ENCODE assay signal across 29 cellular contexts in the genomic region with DNA sequence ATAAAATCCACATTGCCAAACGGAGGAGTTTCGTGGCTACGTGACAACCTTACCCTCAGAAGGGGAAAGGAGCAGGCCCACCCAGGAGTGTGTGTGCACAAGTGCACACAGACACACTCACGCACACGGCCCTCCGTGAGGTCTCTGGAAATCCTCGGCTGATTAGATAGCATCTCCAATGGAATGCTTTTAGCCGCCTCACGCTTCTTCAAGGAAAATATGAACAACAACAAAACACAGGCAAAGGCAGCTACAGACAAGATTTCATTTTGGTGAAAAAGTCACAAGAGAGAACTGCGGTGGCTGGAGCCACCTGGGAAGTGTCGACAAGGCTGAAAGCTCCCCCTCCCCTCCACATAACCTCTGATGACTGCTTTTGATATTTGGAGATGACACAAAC.
"Had no signal": no experiment of that assay in that cellular context is flagged by ENCODE, and none has a peak within 500 bp of the region (broad histone marks: within the 10 kb centered on the region; RNA-seq: fewer than 3 reads in every experiment).

No MANE protein-coding gene starts in this region.

- H3K79me2 ChIP-seq: parathyroid adenoma had no signal

- H3K4me1 ChIP-seq: parathyroid adenoma, psoas muscle, right lobe of liver, spleen, suprapubic skin, testis, tibial artery, transverse colon, upper lobe of left lung, vagina had no signal

- H3K27me3 ChIP-seq: neutrophil, right lobe of liver, spleen, testis, tibial artery, transverse colon, upper lobe of left lung, vagina had no signal

- H3K4me3 ChIP-seq: psoas muscle, right lobe of liver, skin epidermis, smooth muscle cell, spleen, suprapubic skin, testis, tibial artery, transverse colon, upper lobe of left lung, vagina had no signal

- H3K27ac ChIP-seq: neutrophil, parathyroid adenoma, psoas muscle, right lobe of liver, skin epidermis, spleen, suprapubic skin, testis, tibial artery, transverse colon, upper lobe of left lung, vagina had no signal

- ATAC-seq: naive thymus-derived CD8-positive, alpha-beta T cell; natural killer cell treated with Interleukin-12 subunit alpha and Interleukin-12 subunit beta and Interleukin-15 and Interleukin-18, amount 100 ng/mL, for 72 hours; psoas muscle; right cardiac atrium; right lobe of liver; stimulated activated memory B cell treated with anti-CD40 and anti-IgM and Interleukin-4, amounts not matched to agents 10 μg/mL and 1 μg/mL and 100 μg/mL, for 72 hours; stimulated activated naive CD8-positive, alpha-beta T cell treated with anti-CD3 and anti-CD28 coated beads, Interleukin-15, amount 100 ng/mL, for 72 hours; stimulated activated naive CD8-positive, alpha-beta T cell treated with anti-CD3 and anti-CD28 coated beads, Interleukin-15, Interleukin-2, amounts not matched to agents 100 U/mL and 50 U/mL, for 24 hours had no signal

- H3K9me3 ChIP-seq: neutrophil, psoas muscle, right lobe of liver, spleen, suprapubic skin, testis, transverse colon, upper lobe of left lung, vagina had no signal

- DNase-seq: naive thymus-derived CD8-positive, alpha-beta T cell; nephron progenitor cell; nucleus accumbens; posterior cingulate gyrus; psoas muscle; right cardiac atrium; right lobe of liver; spleen; stimulated activated CD4-positive, alpha-beta T cell treated with anti-CD3 and anti-CD28 coated beads, Interleukin-12 subunit alpha, Interleukin-12 subunit beta, amount 100 ng/mL, for 4 hours; stimulated activated CD4-positive, alpha-beta T cell treated with anti-CD3 and anti-CD28 coated beads, Interleukin-1b, Interleukin-23, amount 100 ng/mL, for 48 hours; stimulated activated CD4-positive, alpha-beta T cell treated with anti-CD3 and anti-CD28 coated beads, Interleukin-4, amount 100 ng/mL, for 1 hour; stimulated activated CD4-positive, alpha-beta T cell treated with anti-CD3 and anti-CD28 coated beads, Interleukin-4, amount 100 ng/mL, for 4 hours; stimulated activated CD8-positive, alpha-beta memory T cell treated with anti-CD3 and anti-CD28 coated beads, Interleukin-4, amount 100 ng/mL, for 48 hours; stimulated activated naive CD4-positive, alpha-beta T cell; stimulated activated naive CD8-positive, alpha-beta T cell treated with anti-CD3 and anti-CD28 coated beads, Interleukin-15, amount 100 ng/mL, for 72 hours; stimulated activated naive CD8-positive, alpha-beta T cell treated with anti-CD3 and anti-CD28 coated beads, Interleukin-15, Interleukin-2, amounts not matched to agents 100 U/mL and 50 U/mL, for 24 hours; substantia nigra; testis; tibial artery; transverse colon; upper lobe of left lung had no signal

- H3K36me3 ChIP-seq: neutrophil, right lobe of liver, spleen, suprapubic skin, tibial artery, transverse colon, upper lobe of left lung, vagina had no signal

- H2AFZ ChIP-seq: parathyroid adenoma had no signal

- H3K9ac ChIP-seq: parathyroid adenoma had no signal

- H3K4me2 ChIP-seq: smooth muscle cell had no signal
